In genomic region chr2:234611209-234611608, GRCh38 we compare ENCODE assay signal across 16 cellular contexts.
A peak's percentile ranks its signal among the peaks of the same experiment; 100 is the strongest.
DNase-seq lines count a peak whose midpoint lies in the region; ATAC-seq and TF ChIP-seq lines count a peak whose summit lies in the region.
"Had no signal": no experiment of that assay in that cellular context is flagged by ENCODE, and none has a peak within 500 bp of the region (broad histone marks: within the 10 kb centered on the region; RNA-seq: fewer than 3 reads in every experiment).

No MANE protein-coding gene starts in this region.

- no peaks in the 10 kb centered on the region for H3K4me1 ChIP-seq in GM23338 (ENCODE audit: insufficient read depth)
- H3K4me1 ChIP-seq: HAP-1 had no signal

- no peaks in the 10 kb centered on the region for H3K79me2 ChIP-seq in GM23338 (replicated peaks; ENCODE audit: insufficient read depth)

- no peaks in the 10 kb centered on the region for H3F3A ChIP-seq in GM23338 (replicated peaks; ENCODE audit: low read depth)

- H3K4me3 Mint-ChIP-seq in GM23338: no peak overlapping the region

- H4K20me1 ChIP-seq in GM23338 (replicated peaks; ENCODE audit: insufficient read depth): no peaks in the 10 kb centered on the region

- H3K4me3 ChIP-seq in GM23338: no peak overlapping the region
- no peak overlapping the region for H3K4me3 ChIP-seq in WI38 (ENCODE audit: low read depth, low read length)
- H3K4me3 ChIP-seq: HAP-1, MG63, ovary had no signal

- no peaks in the 10 kb centered on the region for H3K36me3 ChIP-seq in GM23338 (ENCODE audit: insufficient read depth)
- H3K36me3 ChIP-seq: HAP-1, MG63, ovary had no signal

- no peaks in the 10 kb centered on the region for H3K27me3 ChIP-seq in GM23338 (ENCODE audit: insufficient read depth)
- H3K27me3 ChIP-seq: MG63, ovary had no signal

- H3K4me2 ChIP-seq in GM23338: no peak overlapping the region

- no peaks in the 10 kb centered on the region for H3K4me1 Mint-ChIP-seq in GM23338

- H3K9me3 Mint-ChIP-seq in GM23338: peaks cover 8% of the 10 kb centered on the region; the same call in 2 of the 3 replicates

- ATAC-seq in GM23338 (peak; percentile 61), GM21717 (IDR thresholded peaks at IDR 0.05; ENCODE audit: unreplicated experiment) (no peak), GM21737 (IDR thresholded peaks at IDR 0.05; ENCODE audit: unreplicated experiment) (no peak)

- no peak overlapping the region for H2AFZ ChIP-seq in GM23338

- DNase-seq in GM23338 (ENCODE audit: low spot score) (peak; percentile 68), iPS-NIHi11 (ENCODE audit: low spot score) (peak; percentile 44), superior temporal gyrus (ENCODE audit: extremely low spot score) (no peak)
- no peak for DNase-seq in activated CD4-positive, CD25-positive, alpha-beta regulatory T cell treated with anti-CD3 and anti-CD28 coated beads, Interleukin-2, amount 50 U/mL, for 72 hours
- DNase-seq: EL; islet precursor cell; MG63; NCI-H524 treated with DMSO at 0.1 percent for 48 hours; ovary; stimulated activated CD4-positive, alpha-beta T cell treated with anti-CD3 and anti-CD28 coated beads, Interleukin-4, amount 100 ng/mL, for 4 hours; T-helper 1 cell had no signal

- no peaks in the 10 kb centered on the region for H3K27me3 Mint-ChIP-seq in GM23338 (ENCODE audit: insufficient read depth, low read depth, poor library complexity)

- no peaks in the 10 kb centered on the region for H3K9me2 ChIP-seq in GM23338 (ENCODE audit: insufficient read depth)

- TF ChIP-seq CTCF in C4-2B (conservative IDR thresholded peaks at IDR 0.05) (peak; percentile 49), GM23338 (conservative IDR thresholded peaks at IDR 0.05; ENCODE audit: low read depth in 2 of 2) (peak; percentile 48 to 75), WI38 (IDR thresholded peaks at IDR 0.05; ENCODE audit: low read depth, low read length) (peak; percentile 23; the same call in 1 of the 2 replicates)

- no peak overlapping the region for H3K27ac Mint-ChIP-seq in GM23338

- H3K27ac ChIP-seq in C4-2B (no peak overlapping the region), GM23338 (ENCODE audit: low read depth) (no peak overlapping the region)
- H3K27ac ChIP-seq: ovary had no signal

- peaks cover 6% of the 10 kb centered on the region; the same call in 1 of the 3 replicates for H3K36me3 Mint-ChIP-seq in GM23338 (ENCODE audit: low read depth)

TF ChIP-seq in GM23338, 12 proteins besides CTCF, POLR2A, EP300 and RAD21:
- no peak for TF ChIP-seq EZH2 (IDR thresholded peaks at IDR 0.05; ENCODE audit: low read depth, unreplicated experiment)
- no peak for TF ChIP-seq REST (IDR thresholded peaks at IDR 0.05; ENCODE audit: unreplicated experiment)
- TF ChIP-seq ZNF114 (CRISPR knock-in tag; IDR thresholded peaks at IDR 0.05): no peak
- TF ChIP-seq, protein P1, sequence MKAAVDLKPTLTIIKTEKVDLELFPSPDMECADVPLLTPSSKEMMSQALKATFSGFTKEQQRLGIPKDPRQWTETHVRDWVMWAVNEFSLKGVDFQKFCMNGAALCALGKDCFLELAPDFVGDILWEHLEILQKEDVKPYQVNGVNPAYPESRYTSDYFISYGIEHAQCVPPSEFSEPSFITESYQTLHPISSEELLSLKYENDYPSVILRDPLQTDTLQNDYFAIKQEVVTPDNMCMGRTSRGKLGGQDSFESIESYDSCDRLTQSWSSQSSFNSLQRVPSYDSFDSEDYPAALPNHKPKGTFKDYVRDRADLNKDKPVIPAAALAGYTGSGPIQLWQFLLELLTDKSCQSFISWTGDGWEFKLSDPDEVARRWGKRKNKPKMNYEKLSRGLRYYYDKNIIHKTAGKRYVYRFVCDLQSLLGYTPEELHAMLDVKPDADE (IDR thresholded peaks at IDR 0.05): no peak
- TF ChIP-seq ZNF331 (CRISPR knock-in tag; IDR thresholded peaks at IDR 0.05; ENCODE audit: low read depth): no peak
- TF ChIP-seq POLR2AphosphoS5 (IDR thresholded peaks at IDR 0.05; ENCODE audit: low read depth): no peak
- TF ChIP-seq ZNF462 (CRISPR knock-in tag; IDR thresholded peaks at IDR 0.05): no peak
- TF ChIP-seq STAT1 (IDR thresholded peaks at IDR 0.05; ENCODE audit: unreplicated experiment): no peak
- TF ChIP-seq CREB1 (CRISPR knock-in tag; IDR thresholded peaks at IDR 0.05; ENCODE audit: low read depth): no peak
- no peak for TF ChIP-seq JUNB (IDR thresholded peaks at IDR 0.05; ENCODE audit: unreplicated experiment)
- no peak for TF ChIP-seq NANOG (IDR thresholded peaks at IDR 0.05; ENCODE audit: borderline replicate concordance)
- TF ChIP-seq EZH2phosphoT487 (IDR thresholded peaks at IDR 0.05; ENCODE audit: unreplicated experiment): no peak

Comparison
In these comparisons a context has a peak if more than half of its experiments do, and no peak if none do; other contexts are left out.
1. DNase-seq: peak in GM23338 (single experiment) and iPS-NIHi11 (single experiment); none in activated CD4-positive, CD25-positive, alpha-beta regulatory T cell treated with anti-CD3 and anti-CD28 coated beads, Interleukin-2, amount 50 U/mL, for 72 hours (single experiment) and superior temporal gyrus (single experiment).
2. Peak in every context shown above with its lines, with median percentiles within 50 percentile points of each other: CTCF ChIP-seq.